Comparison of ENCODE assay signal across 9 cellular contexts in genomic region chr12:113149361-113150150, GRCh38. TPM values are rescaled to one million over a fixed set of nuclear protein-coding genes. Genes with fewer than 3 reads are reported as not detected.
A peak's percentile ranks its signal among the peaks of the same experiment; 100 is the strongest.
DNase-seq lines count a peak whose midpoint lies in the region; ATAC-seq and TF ChIP-seq lines count a peak whose summit lies in the region.
"Had no signal": no experiment of that assay in that cellular context is flagged by ENCODE, and none has a peak within 500 bp of the region (broad histone marks: within the 10 kb centered on the region; RNA-seq: fewer than 3 reads in every experiment).

Gene CFAP73 (plus strand): TSS chr12:113149724. CDS start chr12:113149858, 134 bp downstream.

- H3K36me3 ChIP-seq in BJ (ENCODE audit: control insufficient read depth, insufficient read depth, low read length) (no peaks in the 10 kb centered on the region), mucosa of stomach (ENCODE audit: control insufficient read depth, insufficient read depth, low read length) (no peaks in the 10 kb centered on the region)

- 0 out of 2 replicates have a peak, but pooled peaks have one; percentile 20 for TF ChIP-seq CTCF in BJ (IDR thresholded peaks at IDR 0.05; ENCODE audit: insufficient read depth, low read depth, low read length)

- H3K27me3 ChIP-seq in BJ (ENCODE audit: control insufficient read depth, insufficient read depth, low read length), result peaks cover 16% of the 10 kb centered on the region
- peaks cover 13% of the 10 kb centered on the region for H3K27me3 ChIP-seq in mucosa of stomach (ENCODE audit: control insufficient read depth, insufficient read depth, low read length)

- H3K4me1 ChIP-seq in mucosa of stomach (ENCODE audit: control insufficient read depth, insufficient read depth, low read length), result peaks cover 54% of the 10 kb centered on the region

- POLR2A ChIA-PET in BJ (lab: Charles Lee), result no interaction called here

- no peaks in the 10 kb centered on the region for H3K9me3 ChIP-seq in mucosa of stomach (ENCODE audit: control insufficient read depth, low read length)

- peak within 1 kb of the TSS; percentile 58 for H3K9ac ChIP-seq in mucosa of stomach (ENCODE audit: low read length)

- ATAC-seq in esophagus mucosa (peak; percentile 65), GM21825 (IDR thresholded peaks at IDR 0.05; ENCODE audit: unreplicated experiment) (no peak), GM19035 (IDR thresholded peaks at IDR 0.05; ENCODE audit: unreplicated experiment) (no peak), HG03108 (IDR thresholded peaks at IDR 0.05; ENCODE audit: unreplicated experiment) (no peak)

- CTCF ChIA-PET in BJ (lab: Yijun Ruan, JAX), result interaction anchor here (0.8 to 7.2 kb wide), 6 partner anchors 16 to 119 kb away, joined by 3 to 54 read pairs (median 4); no protein-coding TSS in a partner anchor

- H3K4me3 ChIP-seq in BJ (ENCODE audit: low read depth, low read length) (peak within 1 kb of the TSS; percentile 14; the same call in 1 of the 2 replicates), mucosa of stomach (ENCODE audit: low read length) (peak within 1 kb of the TSS; percentile 34)

- DNase-seq in BJ (ENCODE audit: low read depth) (peak; percentile 52), HuH-7 (ENCODE audit: low spot score) (peak; percentile 77), SHP77 treated with DMSO at 0.1 percent for 48 hours (lab: John Stamatoyannopoulos, UW) (peak; percentile 11)

RNA-seq across cellular contexts. Expression of gene CFAP73, which starts in this region (rescaled TPM):
- polyA plus RNA-seq in BJ (2011; rRNA removed), result not detected in 2 replicates
- polyA minus RNA-seq in BJ (2011; rRNA and poly(A)+ RNA removed), result not detected in 2 replicates
- 0.20 TPM for total RNA-seq in esophagus mucosa
- total RNA-seq: urinary bladder had no signal

Comparison
In these comparisons a context has a peak if more than half of its experiments do, and no peak if none do; other contexts are left out.
1. Peak in DNase-seq and H3K4me3 ChIP-seq in BJ; RNA of the gene not detected or under 1 TPM.
2. Peak in ATAC-seq in esophagus mucosa; RNA of the gene not detected or under 1 TPM.
3. DNase-seq: peak in every context shown above with its lines; median percentile 77 in HuH-7; 52 in BJ; 11 in SHP77 treated with DMSO at 0.1 percent for 48 hours.